14 cellular contexts compared by ENCODE assay signal in genomic region chr6:12258591-12258990, GRCh38. TPM values are rescaled to one million over a fixed set of nuclear protein-coding genes. Genes with fewer than 3 reads are reported as not detected.
DNase-seq lines count a peak whose midpoint lies in the region; ATAC-seq and TF ChIP-seq lines count a peak whose summit lies in the region.
"Had no signal": no experiment of that assay in that cellular context is flagged by ENCODE, and none has a peak within 500 bp of the region (broad histone marks: within the 10 kb centered on the region; RNA-seq: fewer than 3 reads in every experiment).

No MANE protein-coding gene starts in this region.

- no peak for TF ChIP-seq CTCF in AG10803 (conservative IDR thresholded peaks at IDR 0.05; ENCODE audit: low read length)
- no peak for TF ChIP-seq CTCF in IMR-90 (conservative IDR thresholded peaks at IDR 0.05; ENCODE audit: low read depth, low read length)
- no peak for TF ChIP-seq CTCF in dorsolateral prefrontal cortex (IDR thresholded peaks at IDR 0.05 in 54 of 56, conservative IDR thresholded peaks at IDR 0.05 in 2 of 56; ENCODE audit: low read depth in 1 of 56, partially characterized antibody in 56 of 56)

- DNase-seq in AG10803 (ENCODE audit: low read depth), result peak; percentile 40
- DNase-seq in ELR (ENCODE audit: low read depth), result peak; percentile 34
- DNase-seq in IMR-90, result peak; percentile 8
- peak; percentile 55 for DNase-seq in mesendoderm
- DNase-seq in KBM-7, result no peak
- no peak for DNase-seq in DMS153 (lab: John Stamatoyannopoulos, UW)
- no peak for DNase-seq in dorsolateral prefrontal cortex
- DNase-seq: 8988T; C1 segment of cervical spinal cord; CD4-positive, alpha-beta T cell; DMS79 treated with DMSO at 0.1 percent for 48 hours; H9; KG1 had no signal

- H3K4ac ChIP-seq in IMR-90 (ENCODE audit: low read depth, low read length), result no peak overlapping the region
- no peak overlapping the region for H3K4ac ChIP-seq in mesendoderm (ENCODE audit: low read depth, low read length)

- H4K5ac ChIP-seq in IMR-90 (ENCODE audit: low read depth, low read length) (no peak overlapping the region), mesendoderm (ENCODE audit: low read length) (no peak overlapping the region)

- H3K56ac ChIP-seq in IMR-90 (ENCODE audit: extremely low read depth, insufficient read depth, low read length) (no peak overlapping the region), mesendoderm (ENCODE audit: low read length) (no peak overlapping the region)

- no peaks in the 10 kb centered on the region for H3K27me3 ChIP-seq in IMR-90 (ENCODE audit: control insufficient read depth, insufficient read depth, low read length)
- no peaks in the 10 kb centered on the region for H3K27me3 ChIP-seq in mesendoderm (ENCODE audit: insufficient read depth, low read length, poor library complexity)
- H3K27me3 ChIP-seq in dorsolateral prefrontal cortex, result no peaks in the 10 kb centered on the region

- H3K18ac ChIP-seq in IMR-90 (ENCODE audit: low read depth, low read length), result no peak overlapping the region
- H3K18ac ChIP-seq in mesendoderm (ENCODE audit: low read length), result no peak overlapping the region

- H3K14ac ChIP-seq in IMR-90 (replicated peaks; ENCODE audit: low read depth, low read length), result no peak overlapping the region

- POLR2A ChIA-PET in IMR-90 (lab: Charles Lee; ENCODE audit: unreplicated experiment), result no interaction called here

- ATAC-seq in IMR-90 (ENCODE audit: low read depth), result no peak
- ATAC-seq: GM12878 had no signal

- H4K8ac ChIP-seq in IMR-90 (ENCODE audit: low read depth in 2 of 2, low read length in 2 of 2), result no peak overlapping the region
- H4K8ac ChIP-seq in mesendoderm (ENCODE audit: low read depth, low read length), result no peak overlapping the region

- H2AK5ac ChIP-seq in IMR-90 (ENCODE audit: low read depth, low read length) (no peak overlapping the region), mesendoderm (ENCODE audit: low read length) (no peak overlapping the region)

- H3K9ac ChIP-seq in IMR-90 (ENCODE audit: low read depth, low read length) (no peak overlapping the region), mesendoderm (ENCODE audit: low read length) (no peak overlapping the region)

- H4K20me1 ChIP-seq in IMR-90 (ENCODE audit: insufficient read depth, low read length), result no peaks in the 10 kb centered on the region

- H3K9me3 ChIP-seq in IMR-90 (ENCODE audit: control insufficient read depth, insufficient read depth, low read length), result no peaks in the 10 kb centered on the region

- H3K79me1 ChIP-seq in IMR-90 (ENCODE audit: low read depth in 1 of 2, low read length in 2 of 2) (no peaks in the 10 kb centered on the region), mesendoderm (ENCODE audit: low read length) (no peaks in the 10 kb centered on the region)

- no peak overlapping the region for H4K91ac ChIP-seq in IMR-90 (ENCODE audit: insufficient read depth, low read depth, low read length)

- H3K9me1 ChIP-seq in IMR-90 (ENCODE audit: insufficient read depth, low read length), result no peaks in the 10 kb centered on the region

- H2BK5ac ChIP-seq in IMR-90 (ENCODE audit: low read depth, low read length, poor library complexity, severe bottlenecking), result no peak overlapping the region
- no peak overlapping the region for H2BK5ac ChIP-seq in mesendoderm (ENCODE audit: low read length)

- dilution Hi-C loops in IMR-90 (cut with HindIII; ENCODE audit: low sequenced_read_pairs, unreplicated experiment), result no loop called here

- H3K36me3 ChIP-seq in IMR-90 (ENCODE audit: control insufficient read depth, insufficient read depth, low read length) (no peaks in the 10 kb centered on the region), mesendoderm (ENCODE audit: control insufficient read depth, insufficient read depth, low read length) (no peaks in the 10 kb centered on the region)

- H3K4me1 ChIP-seq in IMR-90 (ENCODE audit: control insufficient read depth, insufficient read depth, low read length) (no peaks in the 10 kb centered on the region), mesendoderm (ENCODE audit: control insufficient read depth, low read depth, low read length) (no peaks in the 10 kb centered on the region)

- intact Hi-C loops in IMR-90 (cut with micrococcal nuclease), result no loop called here
- intact Hi-C loops in dorsolateral prefrontal cortex (cut with DNase I), result no loop called here

- no peak overlapping the region; the same call in 1 of the 2 replicates for H3K23ac ChIP-seq in IMR-90 (ENCODE audit: low read depth, low read length)
- no peak overlapping the region for H3K23ac ChIP-seq in mesendoderm (ENCODE audit: low read length)

- TF ChIP-seq RAD21 in IMR-90 (IDR thresholded peaks at IDR 0.05; ENCODE audit: low read length), result no peak

- H2AFZ ChIP-seq in IMR-90 (replicated peaks; ENCODE audit: low read length, poor library complexity), result no peak overlapping the region

- no peak for TF ChIP-seq POLR2A in IMR-90 (IDR thresholded peaks at IDR 0.05; ENCODE audit: low read depth, low read length)

- H2BK15ac ChIP-seq in IMR-90 (ENCODE audit: low read depth, low read length) (no peak overlapping the region), mesendoderm (replicated peaks; ENCODE audit: low read depth) (no peak overlapping the region)

- H3K27ac ChIP-seq in IMR-90 (ENCODE audit: insufficient read depth, low read length) (no peak overlapping the region), mesendoderm (ENCODE audit: low read depth, low read length) (no peak overlapping the region), dorsolateral prefrontal cortex (no peak overlapping the region)

- H3K79me2 ChIP-seq in mesendoderm (ENCODE audit: control insufficient read depth, insufficient read depth, low read length), result no peaks in the 10 kb centered on the region

- H2BK20ac ChIP-seq in IMR-90 (ENCODE audit: low read depth, low read length), result no peak overlapping the region

- H2BK120ac ChIP-seq in IMR-90 (ENCODE audit: low read depth, low read length) (no peak overlapping the region), mesendoderm (ENCODE audit: low read depth, low read length) (no peak overlapping the region)

- WGBS in IMR-90 (ENCODE audit: extremely low coverage in 2 of 2, insufficient read length in 1 of 2), 2 experiments, result no CpG with 5 or more reads among the region's 3 CpGs
- no CpG with 5 or more reads among the region's 3 CpGs for WGBS in mesendoderm (ENCODE audit: extremely low coverage, insufficient coverage, low lambda C conversion rate)

- H3K4me3 ChIP-seq in AG10803 (ENCODE audit: low read length), result no peak overlapping the region
- no peak overlapping the region for H3K4me3 ChIP-seq in IMR-90 (ENCODE audit: insufficient read depth, low read depth, low read length)
- H3K4me3 ChIP-seq in mesendoderm (ENCODE audit: low read length), result no peak overlapping the region
- H3K4me3 ChIP-seq in dorsolateral prefrontal cortex, result no peak overlapping the region
- H3K4me3 ChIP-seq: GM12878 had no signal

- CTCF ChIA-PET in IMR-90 (lab: Yijun Ruan, JAX), result no interaction called here

- in situ Hi-C loops in IMR-90 (cut with MboI; ENCODE audit: low sequenced_read_pairs) (no loop called here), KBM-7 (cut with MboI; ENCODE audit: low pct_unique_long_range_greater_than_20kb, low sequenced_read_pairs) (no loop called here)

- no peak overlapping the region for H2AK9ac ChIP-seq in IMR-90 (replicated peaks; ENCODE audit: low read depth, low read length, poor library complexity)

- H3K4me2 ChIP-seq in IMR-90 (ENCODE audit: low read depth, low read length), result no peak overlapping the region
- no peak overlapping the region for H3K4me2 ChIP-seq in mesendoderm (ENCODE audit: low read length)

- BruUV-seq in IMR-90 (replicated peaks; lab: Mats Ljungman, UMichigan), result no TSS peak

TF ChIP-seq in IMR-90, 13 proteins besides CTCF, POLR2A, EP300 and RAD21:
- TF ChIP-seq RCOR1 (IDR thresholded peaks at IDR 0.05; ENCODE audit: insufficient replicate concordance, low read length), result no peak
- TF ChIP-seq BHLHE40 (IDR thresholded peaks at IDR 0.05; ENCODE audit: low read depth, low read length), result no peak
- no peak for TF ChIP-seq MAFK (IDR thresholded peaks at IDR 0.05; ENCODE audit: low read depth, low read length)
- no peak for TF ChIP-seq RFX5 (IDR thresholded peaks at IDR 0.05; ENCODE audit: low read depth, low read length)
- TF ChIP-seq USF2 (IDR thresholded peaks at IDR 0.05; ENCODE audit: low read depth, low read length), result no peak
- TF ChIP-seq MAZ (IDR thresholded peaks at IDR 0.05; ENCODE audit: borderline replicate concordance, low read depth, low read length), result no peak
- TF ChIP-seq NFE2L2 (IDR thresholded peaks at IDR 0.05; ENCODE audit: low read depth, low read length), result no peak
- no peak for TF ChIP-seq FOS (IDR thresholded peaks at IDR 0.05; ENCODE audit: low read depth, low read length)
- no peak for TF ChIP-seq CEBPB (IDR thresholded peaks at IDR 0.05; ENCODE audit: low read depth, low read length)
- TF ChIP-seq MXI1 (IDR thresholded peaks at IDR 0.05; ENCODE audit: borderline replicate concordance, low read depth, low read length), result no peak
- no peak for TF ChIP-seq ELK1 (IDR thresholded peaks at IDR 0.05; ENCODE audit: borderline replicate concordance, low read depth, low read length)
- no peak for TF ChIP-seq CHD1 (IDR thresholded peaks at IDR 0.05; ENCODE audit: low read depth, low read length)
- TF ChIP-seq SMC3 (IDR thresholded peaks at IDR 0.05; ENCODE audit: low read depth, low read length), result no peak

RNA-seq across cellular contexts. Expression of gene EDN1, which starts 31.6 kb away (rescaled TPM):
- 5.6 and 8.6 TPM in 2 replicates for total RNA-seq in IMR-90 (2012; rRNA removed)
- polyA plus RNA-seq in IMR-90 (2012; rRNA removed), result 8.5 and 9.0 TPM in 2 replicates
- polyA plus RNA-seq in IMR-90 (2012; cell fraction: cytosol; rRNA removed), result 3.2 and 5.6 TPM in 2 replicates
- polyA plus RNA-seq in IMR-90 (2012; cell fraction: nucleus; rRNA removed; ENCODE audit: low replicate concordance), result 7.5 and 15.6 TPM in 2 replicates
- 1.9 TPM for polyA plus RNA-seq in mesendoderm (2013, experiment 1 of 2)
- 2.0 TPM for polyA plus RNA-seq in mesendoderm (2013, experiment 2 of 2)
- 10 to 100 TPM in 56 of 120 experiments, 1 to 10 TPM in 64; 3.0 to 39.8 (median 9.7) TPM for total RNA-seq in dorsolateral prefrontal cortex

Comparison
In these comparisons a context has a peak if more than half of its experiments do, and no peak if none do; other contexts are left out.
1. DNase-seq: peak in AG10803 (single experiment), ELR (single experiment), IMR-90 (single experiment) and mesendoderm (single experiment); none in KBM-7 (single experiment), DMS153 (single experiment) and dorsolateral prefrontal cortex (0 of 10).